8 cellular contexts compared by ENCODE assay signal in genomic region chr12:117587646-117588287, GRCh38.
DNase-seq lines count a peak whose midpoint lies in the region; ATAC-seq and TF ChIP-seq lines count a peak whose summit lies in the region.

No MANE protein-coding gene starts in this region.

- TF ChIP-seq CTCF in breast epithelium (IDR thresholded peaks at IDR 0.05) (peak in 2 of 3 donors; percentile 73 to 76), liver (IDR thresholded peaks at IDR 0.05; ENCODE audit: low read depth, low read length, missing input control) (peak; percentile 91)

- no peak for TF ChIP-seq POLR2A in breast epithelium (IDR thresholded peaks at IDR 0.05)

- no peak overlapping the region for H3K9ac ChIP-seq in liver (ENCODE audit: low read depth in 1 of 2, low read length in 2 of 2)

- WGBS in liver: 15% methylated on average over 12 of the region's 12 CpGs

- peaks cover 0 to 14% of the 10 kb centered on the region in 2 donors for H3K9me3 ChIP-seq in breast epithelium
- no peaks in the 10 kb centered on the region for H3K9me3 ChIP-seq in liver (ENCODE audit: control insufficient read depth in 4 of 4, low read length in 3 of 4)

- H3K4me3 ChIP-seq in breast epithelium (no peak overlapping the region), liver (ENCODE audit: low read depth in 1 of 3, low read length in 3 of 3) (no peak overlapping the region)

- H3K27me3 ChIP-seq in breast epithelium (no peaks in the 10 kb centered on the region), liver (ENCODE audit: control insufficient read depth in 4 of 4, insufficient read depth in 4 of 4, low read length in 3 of 4) (no peaks in the 10 kb centered on the region)

- TF ChIP-seq RAD21 in liver (IDR thresholded peaks at IDR 0.05): peak; percentile 92 to 97

- in situ Hi-C loops in G401 (cut with HindIII; ENCODE audit: low sequenced_read_pairs): no loop called here

- peak; percentile 41 for DNase-seq in ELR (ENCODE audit: low read depth)
- DNase-seq in KG1 (lab: John Stamatoyannopoulos, UW): peak; percentile 19
- peak; percentile 31 to 60 for DNase-seq in breast epithelium (ENCODE audit: low spot score in 2 of 2)
- peak; percentile 76 for DNase-seq in stimulated activated CD8-positive, alpha-beta memory T cell treated with anti-CD3 and anti-CD28 coated beads, Interleukin-4, amount 100 ng/mL, for 48 hours
- DNase-seq in G401 (ENCODE audit: low spot score): no peak
- no peak for DNase-seq in DMS79 (lab: John Stamatoyannopoulos, UW)

- H3K36me3 ChIP-seq in breast epithelium: no peaks in the 10 kb centered on the region
- H3K36me3 ChIP-seq in liver (ENCODE audit: control insufficient read depth in 4 of 4, insufficient read depth in 3 of 4, low read depth in 1 of 4, low read length in 3 of 4): no peaks in the 10 kb centered on the region

- H3K27ac ChIP-seq in breast epithelium (no peak overlapping the region), liver (ENCODE audit: low read depth in 1 of 2, low read length in 2 of 2) (no peak overlapping the region)

- peak; percentile 77 for ATAC-seq in SK-N-SH treated with all-trans-retinoic acid at 6 μM for 48 hours

- intact Hi-C loops in breast epithelium (cut with DNase I; ENCODE audit: low total_unique reads): no loop called here

- H3K4me1 ChIP-seq in breast epithelium (no peaks in the 10 kb centered on the region), liver (ENCODE audit: control insufficient read depth in 4 of 4, insufficient read depth in 4 of 4, low read length in 3 of 4) (no peaks in the 10 kb centered on the region)

TF ChIP-seq in SK-N-SH treated with all-trans-retinoic acid at 6 μM for 48 hours, 23 proteins besides CTCF, POLR2A, EP300 and RAD21 (continues in another document):
- TF ChIP-seq CREB5 (CRISPR knock-in tag; IDR thresholded peaks at IDR 0.05; ENCODE audit: low read depth) (no peak), RARB (CRISPR knock-in tag; IDR thresholded peaks at IDR 0.05) (no peak), POU6F1 (CRISPR knock-in tag; IDR thresholded peaks at IDR 0.05; ENCODE audit: borderline replicate concordance, low read depth) (no peak), ZFP30 (CRISPR knock-in tag; IDR thresholded peaks at IDR 0.05) (no peak), TOX (CRISPR knock-in tag; IDR thresholded peaks at IDR 0.05; ENCODE audit: borderline replicate concordance) (no peak), CSRNP3 (CRISPR knock-in tag; IDR thresholded peaks at IDR 0.05) (no peak), BACH2 (CRISPR knock-in tag; IDR thresholded peaks at IDR 0.05; ENCODE audit: borderline replicate concordance) (no peak), ZC3H10 (CRISPR knock-in tag; IDR thresholded peaks at IDR 0.05) (no peak), ISL1 (CRISPR knock-in tag; IDR thresholded peaks at IDR 0.05) (no peak), PPARA (CRISPR knock-in tag; IDR thresholded peaks at IDR 0.05; ENCODE audit: borderline replicate concordance) (no peak), ARNTL (CRISPR knock-in tag; IDR thresholded peaks at IDR 0.05; ENCODE audit: borderline replicate concordance, low read depth) (no peak), GLIS3 (CRISPR knock-in tag; IDR thresholded peaks at IDR 0.05) (no peak), ZFP3 (CRISPR knock-in tag; IDR thresholded peaks at IDR 0.05) (no peak)

TF ChIP-seq in liver, 16 proteins besides CTCF, POLR2A, EP300 and RAD21:
- no peak for TF ChIP-seq MAX (IDR thresholded peaks at IDR 0.05)

Comparison
In these comparisons a context has a peak if more than half of its experiments do, and no peak if none do; other contexts are left out.
1. DNase-seq: peak in ELR (single experiment), KG1 (single experiment), breast epithelium (2 of 2) and stimulated activated CD8-positive, alpha-beta memory T cell treated with anti-CD3 and anti-CD28 coated beads, Interleukin-4, amount 100 ng/mL, for 48 hours (single experiment); none in G401 (single experiment) and DMS79 (single experiment).